ENCODE assay signal across 13 cellular contexts in the genomic region with DNA sequence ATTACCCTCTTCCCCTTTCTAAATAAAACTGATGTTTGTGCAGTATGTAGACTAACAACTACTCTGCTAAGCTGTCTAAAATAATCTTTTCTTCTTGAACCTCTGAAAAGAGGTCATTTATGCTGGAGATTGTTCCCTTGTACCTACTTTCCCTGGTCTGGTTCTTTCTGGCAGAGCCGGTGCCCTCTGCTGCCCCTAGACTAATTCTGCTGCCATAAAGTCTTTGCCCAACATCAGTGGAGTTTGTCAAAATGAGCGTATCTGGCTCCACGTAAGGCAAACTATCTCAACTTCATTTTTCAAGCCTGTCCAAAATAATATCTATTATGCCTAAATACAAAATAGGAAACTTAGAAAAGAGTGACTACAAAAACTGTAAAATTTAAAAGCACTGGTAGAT. TPM values are rescaled to one million over a fixed set of nuclear protein-coding genes. Genes with fewer than 3 reads are reported as not detected.
DNase-seq lines count a peak whose midpoint lies in the region; ATAC-seq and TF ChIP-seq lines count a peak whose summit lies in the region.
"Had no signal": no experiment of that assay in that cellular context is flagged by ENCODE, and none has a peak within 500 bp of the region (broad histone marks: within the 10 kb centered on the region; RNA-seq: fewer than 3 reads in every experiment).

No MANE protein-coding gene starts in this region.

- peaks cover 27% of the 10 kb centered on the region for H3K4me1 Mint-ChIP-seq in activated T-cell treated with anti-CD3 and anti-CD28 coated beads, Interleukin-2, amount 50 U/mL, for 72 hours (ENCODE audit: low read depth)
- peaks cover 15% of the 10 kb centered on the region for H3K4me1 Mint-ChIP-seq in activated T-cell treated with anti-CD3 and anti-CD28 coated beads, Interleukin-2, amount 50 U/mL, for 4 hours (ENCODE audit: low read depth)

- TF ChIP-seq POLR2A in right lobe of liver (IDR thresholded peaks at IDR 0.05) = no peak
- TF ChIP-seq POLR2A in uterus (IDR thresholded peaks at IDR 0.05) = no peak
- TF ChIP-seq POLR2A in erythroblast (IDR thresholded peaks at IDR 0.05; ENCODE audit: low read length) = no peak

- no peaks in the 10 kb centered on the region for H3K27me3 Mint-ChIP-seq in activated T-cell treated with anti-CD3 and anti-CD28 coated beads, Interleukin-2, amount 50 U/mL, for 72 hours (ENCODE audit: low read depth)
- no peaks in the 10 kb centered on the region for H3K27me3 Mint-ChIP-seq in activated T-cell treated with anti-CD3 and anti-CD28 coated beads, Interleukin-2, amount 50 U/mL, for 4 hours (ENCODE audit: low read depth)

- H3K27ac ChIP-seq in brain microvascular endothelial cell (peak overlapping the region; percentile 85), right lobe of liver (peak overlapping the region in 2 of 3 donors; percentile 52 to 72), uterus (peak overlapping the region; percentile 54 to 60)

- peak overlapping the region; percentile 79 for H3K27ac Mint-ChIP-seq in activated T-cell treated with anti-CD3 and anti-CD28 coated beads, Interleukin-2, amount 50 U/mL, for 72 hours

- DNase-seq in activated T-cell treated with anti-CD3 and anti-CD28 coated beads, Interleukin-2, amount 50 U/mL, for 72 hours = no peak
- DNase-seq in activated T-cell treated with anti-CD3 and anti-CD28 coated beads, Interleukin-2, amount 50 U/mL, for 4 hours = no peak
- no peak for DNase-seq in brain microvascular endothelial cell
- DNase-seq in right lobe of liver = peak in 1 of 3 donors; percentile 60
- no peak for DNase-seq in uterus
- DNase-seq in erythroblast (lab: John Stamatoyannopoulos, UW) = no peak
- no peak for DNase-seq in NCI-H1694 (lab: John Stamatoyannopoulos, UW)
- DNase-seq: activated CD4-positive, alpha-beta T cell treated with anti-CD3 and anti-CD28 coated beads, Interleukin-2, amount 50 U/mL, for 1 hour; islet precursor cell had no signal

- no peak for ATAC-seq in activated T-cell treated with anti-CD3 and anti-CD28 coated beads, Interleukin-2, amount 50 U/mL, for 72 hours (replicated peaks in 1 of 2)
- ATAC-seq in activated T-cell treated with anti-CD3 and anti-CD28 coated beads, Interleukin-2, amount 50 U/mL, for 4 hours = no peak
- peak; percentile 40 to 69 (median 59) for ATAC-seq in right lobe of liver
- ATAC-seq in GM21390 (IDR thresholded peaks at IDR 0.05; ENCODE audit: unreplicated experiment) = no peak

- peaks cover 0 to 19% (median 8%) of the 10 kb centered on the region in 4 donors for H3K4me1 ChIP-seq in right lobe of liver
- peaks cover 6 to 12% of the 10 kb centered on the region in 2 donors for H3K4me1 ChIP-seq in uterus
- H3K4me1 ChIP-seq: HAP-1 had no signal

- H3K27me3 ChIP-seq in brain microvascular endothelial cell (replicated peaks) (no peaks in the 10 kb centered on the region), right lobe of liver (no peaks in the 10 kb centered on the region), uterus (no peaks in the 10 kb centered on the region)
- H3K27me3 ChIP-seq: BLaER1 treated with 17β-estradiol and CSF1 and Interleukin-3, amounts not matched to agents 10 nM and 100 nM; ovary had no signal

- H3K36me3 ChIP-seq in brain microvascular endothelial cell (replicated peaks) = peaks cover 6% of the 10 kb centered on the region
- H3K36me3 ChIP-seq in right lobe of liver = peaks cover 0 to 16% (median 0%) of the 10 kb centered on the region in 4 donors
- H3K36me3 ChIP-seq in uterus = no peaks in the 10 kb centered on the region
- H3K36me3 ChIP-seq: ovary had no signal

- WGBS in right lobe of liver (ENCODE audit: insufficient coverage, low coverage, low lambda C conversion rate, missing lambda C conversion rate) = 42% methylated on average over 3 of the region's 3 CpGs

- in situ Hi-C loops in brain microvascular endothelial cell (cut with HindIII; ENCODE audit: low pct_ligation_motif_present, low sequenced_read_pairs) = no loop called here

- H3K9me3 ChIP-seq in right lobe of liver (no peaks in the 10 kb centered on the region), uterus (no peaks in the 10 kb centered on the region)
- H3K9me3 ChIP-seq: BLaER1 treated with 17β-estradiol and CSF1 and Interleukin-3, amounts not matched to agents 10 nM and 100 nM; HAP-1; ovary had no signal

- TF ChIP-seq CTCF in brain microvascular endothelial cell (IDR thresholded peaks at IDR 0.05; ENCODE audit: low read depth, low read length, missing control alignments) (peak; percentile 24), right lobe of liver (IDR thresholded peaks at IDR 0.05) (no peak), uterus (IDR thresholded peaks at IDR 0.05) (no peak)

- intact Hi-C loops in right lobe of liver (cut with DNase I) = no loop called here
- intact Hi-C loops in uterus (cut with DNase I; ENCODE audit: low total_unique reads) = no loop called here

- H3K4me3 Mint-ChIP-seq in activated T-cell treated with anti-CD3 and anti-CD28 coated beads, Interleukin-2, amount 50 U/mL, for 72 hours = peak overlapping the region in 1 of 2 donors; percentile 23
- no peak overlapping the region for H3K4me3 Mint-ChIP-seq in activated T-cell treated with anti-CD3 and anti-CD28 coated beads, Interleukin-2, amount 50 U/mL, for 4 hours

- H3K4me3 ChIP-seq in brain microvascular endothelial cell (ENCODE audit: low read depth, low read length) (no peak overlapping the region), right lobe of liver (no peak overlapping the region), uterus (no peak overlapping the region)
- H3K4me3 ChIP-seq: BLaER1 treated with 17β-estradiol and CSF1 and Interleukin-3, amounts not matched to agents 10 nM and 100 nM; HAP-1; ovary had no signal

- peaks cover 3 to 14% of the 10 kb centered on the region in 2 donors for H3K36me3 Mint-ChIP-seq in activated T-cell treated with anti-CD3 and anti-CD28 coated beads, Interleukin-2, amount 50 U/mL, for 72 hours (ENCODE audit: insufficient read depth in 2 of 2)
- peaks cover 22% of the 10 kb centered on the region for H3K36me3 Mint-ChIP-seq in activated T-cell treated with anti-CD3 and anti-CD28 coated beads, Interleukin-2, amount 50 U/mL, for 4 hours (ENCODE audit: insufficient read depth)

- no peaks in the 10 kb centered on the region for H3K9me3 Mint-ChIP-seq in activated T-cell treated with anti-CD3 and anti-CD28 coated beads, Interleukin-2, amount 50 U/mL, for 72 hours
- H3K9me3 Mint-ChIP-seq in activated T-cell treated with anti-CD3 and anti-CD28 coated beads, Interleukin-2, amount 50 U/mL, for 4 hours = no peaks in the 10 kb centered on the region

RNA-seq across cellular contexts. Expression of gene ANGPTL7, which starts 30.9 kb away (rescaled TPM):
- total RNA-seq in activated T-cell treated with anti-CD3 and anti-CD28 coated beads, Interleukin-2, amount 50 U/mL, for 72 hours = not detected
- not detected for total RNA-seq in activated T-cell treated with anti-CD3 and anti-CD28 coated beads, Interleukin-2, amount 50 U/mL, for 4 hours
- total RNA-seq in right lobe of liver (not detected), uterus (1 to 10 TPM in 1 of 4 donors, under 1 TPM in 2, not detected in 1; 0.82 to 1.9 (median 0.88) TPM)

RNA-seq across cellular contexts. Expression of gene EXOSC10, which starts 58.6 kb away (rescaled TPM):
- 10 to 100 TPM; 70.2 to 84.6 TPM for total RNA-seq in activated T-cell treated with anti-CD3 and anti-CD28 coated beads, Interleukin-2, amount 50 U/mL, for 72 hours
- 10 to 100 TPM; 82.8 to 86.6 (median 85.1) TPM for total RNA-seq in activated T-cell treated with anti-CD3 and anti-CD28 coated beads, Interleukin-2, amount 50 U/mL, for 4 hours
- 10 to 100 TPM; 13.4 to 32.4 (median 20.7) TPM for total RNA-seq in right lobe of liver
- total RNA-seq in uterus = 10 to 100 TPM; 32.4 to 98.1 (median 59.9) TPM

Comparison
In these comparisons a context has a peak if more than half of its experiments do, and no peak if none do; other contexts are left out.
1. ATAC-seq: peak in right lobe of liver (4 of 4); none in activated T-cell treated with anti-CD3 and anti-CD28 coated beads, Interleukin-2, amount 50 U/mL, for 72 hours (0 of 2), activated T-cell treated with anti-CD3 and anti-CD28 coated beads, Interleukin-2, amount 50 U/mL, for 4 hours (0 of 2) and GM21390 (single experiment).
2. Peak in every context shown above with its lines, with median percentiles within 50 percentile points of each other: H3K27ac ChIP-seq.